2 cellular contexts compared by ENCODE assay signal in the genomic region with DNA sequence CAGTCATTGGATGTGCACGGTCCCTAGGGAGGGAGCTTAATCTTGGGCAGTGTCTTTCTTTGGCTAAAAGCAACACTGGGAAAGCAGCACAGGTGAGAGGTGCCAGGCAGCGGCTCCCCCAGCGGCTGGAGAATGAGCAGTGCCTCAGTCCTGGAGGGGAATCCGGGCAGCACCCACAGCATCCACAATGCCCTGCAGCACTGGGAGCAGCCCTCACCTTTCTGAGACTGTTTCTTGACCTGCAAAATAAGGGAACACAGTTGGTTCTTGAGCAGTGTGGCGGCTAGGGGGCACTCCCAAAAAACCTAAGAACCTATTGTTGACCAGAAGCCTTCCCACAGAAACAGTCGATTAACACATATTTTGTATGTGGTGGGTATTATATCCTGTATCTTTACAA.
TF ChIP-seq lines count a peak whose summit lies in the region.

No MANE protein-coding gene starts in this region.

TF ChIP-seq in GM23338, 12 proteins besides CTCF, POLR2A, EP300 and RAD21 (continued from another document):
- TF ChIP-seq, protein P1, sequence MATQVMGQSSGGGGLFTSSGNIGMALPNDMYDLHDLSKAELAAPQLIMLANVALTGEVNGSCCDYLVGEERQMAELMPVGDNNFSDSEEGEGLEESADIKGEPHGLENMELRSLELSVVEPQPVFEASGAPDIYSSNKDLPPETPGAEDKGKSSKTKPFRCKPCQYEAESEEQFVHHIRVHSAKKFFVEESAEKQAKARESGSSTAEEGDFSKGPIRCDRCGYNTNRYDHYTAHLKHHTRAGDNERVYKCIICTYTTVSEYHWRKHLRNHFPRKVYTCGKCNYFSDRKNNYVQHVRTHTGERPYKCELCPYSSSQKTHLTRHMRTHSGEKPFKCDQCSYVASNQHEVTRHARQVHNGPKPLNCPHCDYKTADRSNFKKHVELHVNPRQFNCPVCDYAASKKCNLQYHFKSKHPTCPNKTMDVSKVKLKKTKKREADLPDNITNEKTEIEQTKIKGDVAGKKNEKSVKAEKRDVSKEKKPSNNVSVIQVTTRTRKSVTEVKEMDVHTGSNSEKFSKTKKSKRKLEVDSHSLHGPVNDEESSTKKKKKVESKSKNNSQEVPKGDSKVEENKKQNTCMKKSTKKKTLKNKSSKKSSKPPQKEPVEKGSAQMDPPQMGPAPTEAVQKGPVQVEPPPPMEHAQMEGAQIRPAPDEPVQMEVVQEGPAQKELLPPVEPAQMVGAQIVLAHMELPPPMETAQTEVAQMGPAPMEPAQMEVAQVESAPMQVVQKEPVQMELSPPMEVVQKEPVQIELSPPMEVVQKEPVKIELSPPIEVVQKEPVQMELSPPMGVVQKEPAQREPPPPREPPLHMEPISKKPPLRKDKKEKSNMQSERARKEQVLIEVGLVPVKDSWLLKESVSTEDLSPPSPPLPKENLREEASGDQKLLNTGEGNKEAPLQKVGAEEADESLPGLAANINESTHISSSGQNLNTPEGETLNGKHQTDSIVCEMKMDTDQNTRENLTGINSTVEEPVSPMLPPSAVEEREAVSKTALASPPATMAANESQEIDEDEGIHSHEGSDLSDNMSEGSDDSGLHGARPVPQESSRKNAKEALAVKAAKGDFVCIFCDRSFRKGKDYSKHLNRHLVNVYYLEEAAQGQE (IDR thresholded peaks at IDR 0.05; ENCODE audit: unreplicated experiment): no peak
- TF ChIP-seq EZH2 (IDR thresholded peaks at IDR 0.05; ENCODE audit: low read depth, unreplicated experiment): no peak
- no peak for TF ChIP-seq ETS1 (IDR thresholded peaks at IDR 0.05)

TF ChIP-seq in K562, 482 proteins besides CTCF, POLR2A, EP300 and RAD21 (continued from another document):
- TF ChIP-seq, protein P2, sequence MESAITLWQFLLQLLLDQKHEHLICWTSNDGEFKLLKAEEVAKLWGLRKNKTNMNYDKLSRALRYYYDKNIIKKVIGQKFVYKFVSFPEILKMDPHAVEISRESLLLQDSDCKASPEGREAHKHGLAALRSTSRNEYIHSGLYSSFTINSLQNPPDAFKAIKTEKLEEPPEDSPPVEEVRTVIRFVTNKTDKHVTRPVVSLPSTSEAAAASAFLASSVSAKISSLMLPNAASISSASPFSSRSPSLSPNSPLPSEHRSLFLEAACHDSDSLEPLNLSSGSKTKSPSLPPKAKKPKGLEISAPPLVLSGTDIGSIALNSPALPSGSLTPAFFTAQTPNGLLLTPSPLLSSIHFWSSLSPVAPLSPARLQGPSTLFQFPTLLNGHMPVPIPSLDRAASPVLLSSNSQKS (CRISPR knock-in tag; IDR thresholded peaks at IDR 0.05): no peak
- TF ChIP-seq, protein P3, sequence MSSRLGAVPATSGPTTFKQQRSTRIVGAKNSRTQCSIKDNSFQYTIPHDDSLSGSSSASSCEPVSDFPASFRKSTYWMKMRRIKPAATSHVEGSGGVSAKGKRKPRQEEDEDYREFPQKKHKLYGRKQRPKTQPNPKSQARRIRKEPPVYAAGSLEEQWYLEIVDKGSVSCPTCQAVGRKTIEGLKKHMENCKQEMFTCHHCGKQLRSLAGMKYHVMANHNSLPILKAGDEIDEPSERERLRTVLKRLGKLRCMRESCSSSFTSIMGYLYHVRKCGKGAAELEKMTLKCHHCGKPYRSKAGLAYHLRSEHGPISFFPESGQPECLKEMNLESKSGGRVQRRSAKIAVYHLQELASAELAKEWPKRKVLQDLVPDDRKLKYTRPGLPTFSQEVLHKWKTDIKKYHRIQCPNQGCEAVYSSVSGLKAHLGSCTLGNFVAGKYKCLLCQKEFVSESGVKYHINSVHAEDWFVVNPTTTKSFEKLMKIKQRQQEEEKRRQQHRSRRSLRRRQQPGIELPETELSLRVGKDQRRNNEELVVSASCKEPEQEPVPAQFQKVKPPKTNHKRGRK (tag; IDR thresholded peaks at IDR 0.05): no peak
- no peak for TF ChIP-seq EZH2 (IDR thresholded peaks at IDR 0.05; ENCODE audit: borderline replicate concordance, low read depth, low read length)
- no peak for TF ChIP-seq ERF (CRISPR knock-in tag; IDR thresholded peaks at IDR 0.05)
- no peak for TF ChIP-seq NCOA6 (IDR thresholded peaks at IDR 0.05)
- no peak for TF ChIP-seq CCNT2 (IDR thresholded peaks at IDR 0.05; ENCODE audit: borderline replicate concordance, extremely low read depth, insufficient read length, low read depth, low read length)
- TF ChIP-seq SREBF2 (CRISPR knock-in tag; IDR thresholded peaks at IDR 0.05): no peak
- TF ChIP-seq CBFB (CRISPR knock-in tag; IDR thresholded peaks at IDR 0.05): no peak
- no peak for TF ChIP-seq NBN (IDR thresholded peaks at IDR 0.05; ENCODE audit: low read depth)
